ENCODE assay signal across 9 cellular contexts in the genomic region with DNA sequence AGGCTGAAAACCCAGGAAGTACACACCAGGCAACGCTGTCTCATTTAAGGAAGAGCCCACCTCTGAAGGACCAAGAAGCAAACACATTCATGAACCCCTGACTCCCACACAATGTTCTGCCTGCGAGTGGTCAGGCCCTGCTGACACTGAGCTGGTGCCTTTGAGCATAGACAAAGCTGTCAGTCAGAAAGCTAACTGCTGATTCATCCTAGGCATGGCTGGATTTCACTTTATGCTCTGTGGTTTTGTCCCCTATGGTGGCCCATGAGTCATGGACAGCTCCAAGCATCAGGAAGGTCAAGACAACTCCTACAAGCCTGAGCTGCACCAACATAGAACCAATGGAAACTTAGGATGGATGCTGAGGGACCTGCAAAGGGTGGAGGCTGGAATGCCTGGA.
DNase-seq lines count a peak whose midpoint lies in the region; ATAC-seq and TF ChIP-seq lines count a peak whose summit lies in the region.
"Had no signal": no experiment of that assay in that cellular context is flagged by ENCODE, and none has a peak within 500 bp of the region (broad histone marks: within the 10 kb centered on the region; RNA-seq: fewer than 3 reads in every experiment).

No MANE protein-coding gene starts in this region.

- WGBS in suprapubic skin: 86% methylated on average over 2 of the region's 2 CpGs

- TF ChIP-seq CTCF in glutamatergic neuron (IDR thresholded peaks at IDR 0.05; ENCODE audit: partially characterized antibody, unreplicated experiment): no peak
- TF ChIP-seq CTCF in suprapubic skin (IDR thresholded peaks at IDR 0.05): no peak

- no peak overlapping the region for H3K4me3 Mint-ChIP-seq in glutamatergic neuron (ENCODE audit: unreplicated experiment)

- no peaks in the 10 kb centered on the region for H3K27me3 ChIP-seq in suprapubic skin

- H3K36me3 ChIP-seq in suprapubic skin: peaks cover 31% of the 10 kb centered on the region

- no peak for TF ChIP-seq POLR2A in erythroblast (IDR thresholded peaks at IDR 0.05; ENCODE audit: low read length)
- no peak for TF ChIP-seq POLR2A in suprapubic skin (IDR thresholded peaks at IDR 0.05)

- peaks cover 4% of the 10 kb centered on the region for H3K4me1 ChIP-seq in suprapubic skin

- no peak overlapping the region for H3K4me3 ChIP-seq in suprapubic skin

- H3K27me3 Mint-ChIP-seq in glutamatergic neuron (ENCODE audit: unreplicated experiment): no peaks in the 10 kb centered on the region

- ATAC-seq in GM21423 (IDR thresholded peaks at IDR 0.05; ENCODE audit: unreplicated experiment): peak; percentile 60
- ATAC-seq in GM18870 (IDR thresholded peaks at IDR 0.05; ENCODE audit: unreplicated experiment): no peak

- DNase-seq in AG08395 (ENCODE audit: low spot score) (peak; percentile 86), MV-4-11 (lab: John Stamatoyannopoulos, UW) (peak; percentile 78), erythroblast (lab: John Stamatoyannopoulos, UW) (peak; percentile 15 to 26), glutamatergic neuron (no peak), suprapubic skin (ENCODE audit: low spot score in 2 of 2) (no peak)
- no peak for DNase-seq in activated naive CD4-positive, alpha-beta T cell treated with Interleukin-2 at 50 U/mL for 16 hours
- DNase-seq: NCI-H146 had no signal

- H3K9me3 ChIP-seq in suprapubic skin: no peaks in the 10 kb centered on the region

- no peaks in the 10 kb centered on the region for H3K4me1 Mint-ChIP-seq in glutamatergic neuron (ENCODE audit: low read depth, unreplicated experiment)

- H3K27ac ChIP-seq in suprapubic skin: no peak overlapping the region

- no peak for TF ChIP-seq EP300 in suprapubic skin (IDR thresholded peaks at IDR 0.05)

- no peak overlapping the region for H3K27ac Mint-ChIP-seq in glutamatergic neuron (ENCODE audit: unreplicated experiment)

- H3K9me3 Mint-ChIP-seq in glutamatergic neuron (ENCODE audit: unreplicated experiment): peaks cover 5% of the 10 kb centered on the region

- peaks cover 8% of the 10 kb centered on the region for H3K36me3 Mint-ChIP-seq in glutamatergic neuron (ENCODE audit: unreplicated experiment)

Comparison
In these comparisons a context has a peak if more than half of its experiments do, and no peak if none do; other contexts are left out.
1. DNase-seq: peak in AG08395 (single experiment), MV-4-11 (single experiment) and erythroblast (2 of 2); none in glutamatergic neuron (single experiment), suprapubic skin (0 of 2) and activated naive CD4-positive, alpha-beta T cell treated with Interleukin-2 at 50 U/mL for 16 hours (single experiment).